ENCODE assay signal across 9 cellular contexts in genomic region chr10:128069351-128070051, GRCh38. TPM values are rescaled to one million over a fixed set of nuclear protein-coding genes. Genes with fewer than 3 reads are reported as not detected.
A peak's percentile ranks its signal among the peaks of the same experiment; 100 is the strongest.
DNase-seq lines count a peak whose midpoint lies in the region; ATAC-seq and TF ChIP-seq lines count a peak whose summit lies in the region.
"Had no signal": no experiment of that assay in that cellular context is flagged by ENCODE, and none has a peak within 500 bp of the region (broad histone marks: within the 10 kb centered on the region; RNA-seq: fewer than 3 reads in every experiment).

No MANE protein-coding gene starts in this region.

- H3K9ac ChIP-seq in OCI-LY1 (ENCODE audit: low read length), result no peak overlapping the region

- H3K4me1 Mint-ChIP-seq in nephron, result peaks cover 3% of the 10 kb centered on the region
- H3K4me1 Mint-ChIP-seq in stimulated activated naive CD8-positive, alpha-beta T cell treated with anti-CD3 and anti-CD28 coated beads, Interleukin-15, amount 100 ng/mL, for 72 hours, result peaks cover 37% of the 10 kb centered on the region

- H3K4me2 ChIP-seq in OCI-LY1 (ENCODE audit: low read length), result no peak overlapping the region

- no peaks in the 10 kb centered on the region for H3F3A ChIP-seq in OCI-LY1 (ENCODE audit: insufficient read depth, low read length)

- H3K36me3 ChIP-seq in OCI-LY1 (ENCODE audit: insufficient read depth, low read length), result peaks cover 56% of the 10 kb centered on the region

- peak; percentile 74 for DNase-seq in HT1080 (ENCODE audit: low read depth)
- peak; percentile 69 for DNase-seq in activated T-cell treated with anti-CD3 and anti-CD28 coated beads for 24 hours (ENCODE audit: low read depth)
- peak; percentile 67 to 74 for DNase-seq in stimulated activated naive CD8-positive, alpha-beta T cell treated with anti-CD3 and anti-CD28 coated beads, Interleukin-15, amount 100 ng/mL, for 72 hours

- no peaks in the 10 kb centered on the region for H3K9me3 Mint-ChIP-seq in nephron
- H3K9me3 Mint-ChIP-seq in stimulated activated naive CD8-positive, alpha-beta T cell treated with anti-CD3 and anti-CD28 coated beads, Interleukin-15, amount 100 ng/mL, for 72 hours, result peaks cover 4 to 6% of the 10 kb centered on the region in 2 donors

- TF ChIP-seq CTCF in C4-2B (conservative IDR thresholded peaks at IDR 0.05) (peak; percentile 85), OCI-LY1 (IDR thresholded peaks at IDR 0.05; ENCODE audit: low read length) (peak; percentile 82), nephron (IDR thresholded peaks at IDR 0.05; ENCODE audit: unreplicated experiment in 3 of 3) (peak; percentile 76 to 85 (median 84))

- ATAC-seq in GM19351 (IDR thresholded peaks at IDR 0.05; ENCODE audit: unreplicated experiment) (peak; percentile 66), esophagus mucosa (peak; percentile 79)
- ATAC-seq in stimulated activated naive CD8-positive, alpha-beta T cell treated with anti-CD3 and anti-CD28 coated beads, Interleukin-15, amount 100 ng/mL, for 72 hours, result peak; percentile 39

- no peaks in the 10 kb centered on the region for H4K20me1 ChIP-seq in OCI-LY1 (ENCODE audit: insufficient read depth, low read length)

- H3K9me3 ChIP-seq in OCI-LY1 (ENCODE audit: low read length), result no peaks in the 10 kb centered on the region

- no peak overlapping the region for H2AFZ ChIP-seq in OCI-LY1 (ENCODE audit: low read length)

- no peaks in the 10 kb centered on the region for H3K9me2 ChIP-seq in OCI-LY1 (ENCODE audit: low read depth, low read length)

- H3K4me3 ChIP-seq in OCI-LY1 (ENCODE audit: low read depth, low read length, poor library complexity, severe bottlenecking), result no peak overlapping the region
- H3K4me3 ChIP-seq: SK-N-MC had no signal

- H3K27ac Mint-ChIP-seq in nephron, result no peak overlapping the region
- H3K27ac Mint-ChIP-seq in stimulated activated naive CD8-positive, alpha-beta T cell treated with anti-CD3 and anti-CD28 coated beads, Interleukin-15, amount 100 ng/mL, for 72 hours, result no peak overlapping the region

- H3K4me3 Mint-ChIP-seq in nephron, result no peak overlapping the region
- H3K4me3 Mint-ChIP-seq in stimulated activated naive CD8-positive, alpha-beta T cell treated with anti-CD3 and anti-CD28 coated beads, Interleukin-15, amount 100 ng/mL, for 72 hours, result no peak overlapping the region

- H3K79me2 ChIP-seq in OCI-LY1 (ENCODE audit: insufficient read depth, low read length), result no peaks in the 10 kb centered on the region

- H3K27me3 Mint-ChIP-seq in nephron (ENCODE audit: low read depth), result peaks cover 13% of the 10 kb centered on the region
- no peaks in the 10 kb centered on the region for H3K27me3 Mint-ChIP-seq in stimulated activated naive CD8-positive, alpha-beta T cell treated with anti-CD3 and anti-CD28 coated beads, Interleukin-15, amount 100 ng/mL, for 72 hours

- no peak overlapping the region for H3K27ac ChIP-seq in C4-2B
- H3K27ac ChIP-seq in OCI-LY1 (ENCODE audit: low read depth, low read length, poor library complexity, severe bottlenecking), result no peak overlapping the region
- H3K27ac ChIP-seq: SK-N-MC had no signal

- no peaks in the 10 kb centered on the region for H3K27me3 ChIP-seq in OCI-LY1 (ENCODE audit: insufficient read depth, low read length)

- peaks cover 13% of the 10 kb centered on the region for H3K36me3 Mint-ChIP-seq in nephron (ENCODE audit: low read depth)

- peaks cover 24% of the 10 kb centered on the region for H3K4me1 ChIP-seq in OCI-LY1 (ENCODE audit: insufficient read depth, low read length, severe bottlenecking)

RNA-seq across cellular contexts. Expression of gene MKI67, which starts 56.7 kb away (rescaled TPM):
- 57.1 and 64.9 TPM in 2 replicates for total RNA-seq in HT1080 (2014; rRNA removed; shearing (Covaris generic))
- 21.2 and 24.6 TPM in 2 replicates for polyA plus RNA-seq in HT1080 (2015; cell fraction: cytosol; rRNA removed)
- 102 and 116 TPM in 2 replicates for polyA plus RNA-seq in HT1080 (2015; cell fraction: nucleus; rRNA removed)
- total RNA-seq in esophagus mucosa, result 51.7 TPM
